ENCODE assay signal across 13 cellular contexts in genomic region chr12:92132282-92132681, GRCh38. TPM values are rescaled to one million over a fixed set of nuclear protein-coding genes. Genes with fewer than 3 reads are reported as not detected.
DNase-seq lines count a peak whose midpoint lies in the region; ATAC-seq and TF ChIP-seq lines count a peak whose summit lies in the region.
"Had no signal": no experiment of that assay in that cellular context is flagged by ENCODE, and none has a peak within 500 bp of the region (broad histone marks: within the 10 kb centered on the region; RNA-seq: fewer than 3 reads in every experiment).

No MANE protein-coding gene starts in this region.

- 86 to 88% methylated on average over 1 of the region's 1 CpG for WGBS in gastroesophageal sphincter (ENCODE audit: low coverage in 1 of 2), 2 donors

- H3K27me3 Mint-ChIP-seq in activated naive CD4-positive, alpha-beta T cell treated with anti-CD3 and anti-CD28 coated beads, Interleukin-2, amount 10 ng/mL, durations not matched to agents 7 days and 5 days = no peaks in the 10 kb centered on the region
- no peaks in the 10 kb centered on the region for H3K27me3 Mint-ChIP-seq in stimulated activated naive B cell treated with anti-CD40 and anti-IgM and Interleukin-4, amounts not matched to agents 10 μg/mL and 1 μg/mL and 100 μg/mL, for 72 hours

- no peak overlapping the region for H3K4me3 ChIP-seq in gastroesophageal sphincter
- H3K4me3 ChIP-seq: SJSA1 had no signal

- peak overlapping the region; percentile 91 for H3K27ac Mint-ChIP-seq in activated naive CD4-positive, alpha-beta T cell treated with anti-CD3 and anti-CD28 coated beads, Interleukin-2, amount 10 ng/mL, durations not matched to agents 7 days and 5 days
- peak overlapping the region; percentile 82 for H3K27ac Mint-ChIP-seq in stimulated activated naive B cell treated with anti-CD40 and anti-IgM and Interleukin-4, amounts not matched to agents 10 μg/mL and 1 μg/mL and 100 μg/mL, for 72 hours

- no peak for TF ChIP-seq POLR2A in gastroesophageal sphincter (IDR thresholded peaks at IDR 0.05)

- peak overlapping the region; percentile 65 for H3K4me3 Mint-ChIP-seq in activated naive CD4-positive, alpha-beta T cell treated with anti-CD3 and anti-CD28 coated beads, Interleukin-2, amount 10 ng/mL, durations not matched to agents 7 days and 5 days
- peak overlapping the region; percentile 50 to 52 for H3K4me3 Mint-ChIP-seq in stimulated activated naive B cell treated with anti-CD40 and anti-IgM and Interleukin-4, amounts not matched to agents 10 μg/mL and 1 μg/mL and 100 μg/mL, for 72 hours

- CTCF ChIA-PET in activated naive CD4-positive, alpha-beta T cell treated with anti-CD3 and anti-CD28 coated beads, Interleukin-2, amount 10 ng/mL, durations not matched to agents 7 days and 5 days (lab: Charles Lee) = interaction anchor here (1.2 to 4.5 kb wide), 3 partner anchors 11 to 255 kb away, joined by 3 to 19 read pairs (median 4); no protein-coding TSS in a partner anchor

- TF ChIP-seq EP300 in gastroesophageal sphincter (IDR thresholded peaks at IDR 0.05) = no peak

- H3K27ac ChIP-seq in gastroesophageal sphincter = no peak overlapping the region
- H3K27ac ChIP-seq: SJSA1 had no signal

- no peak for ATAC-seq in stimulated activated naive B cell treated with anti-CD40 and anti-IgM and Interleukin-4, amounts not matched to agents 10 μg/mL and 1 μg/mL and 100 μg/mL, for 72 hours (replicated peaks)
- ATAC-seq in HG03108 (IDR thresholded peaks at IDR 0.05; ENCODE audit: unreplicated experiment) = no peak
- no peak for ATAC-seq in gastroesophageal sphincter

- TF ChIP-seq CTCF in gastroesophageal sphincter (IDR thresholded peaks at IDR 0.05) = no peak

- no peaks in the 10 kb centered on the region for H3K9me3 ChIP-seq in gastroesophageal sphincter
- H3K9me3 ChIP-seq: SJSA1 had no signal

- H3K4me1 Mint-ChIP-seq in activated naive CD4-positive, alpha-beta T cell treated with anti-CD3 and anti-CD28 coated beads, Interleukin-2, amount 10 ng/mL, durations not matched to agents 7 days and 5 days = peaks cover 90% of the 10 kb centered on the region
- peaks cover 60 to 92% of the 10 kb centered on the region in 2 donors for H3K4me1 Mint-ChIP-seq in stimulated activated naive B cell treated with anti-CD40 and anti-IgM and Interleukin-4, amounts not matched to agents 10 μg/mL and 1 μg/mL and 100 μg/mL, for 72 hours

- peak; percentile 43 for DNase-seq in activated naive CD4-positive, alpha-beta T cell treated with anti-CD3 and anti-CD28 coated beads, Interleukin-2, amount 10 ng/mL, durations not matched to agents 7 days and 5 days
- no peak for DNase-seq in activated naive CD4-positive, alpha-beta T cell treated with anti-CD3 and anti-CD28 coated beads, Interleukin-2, amount 50 U/mL, for 16 hours
- DNase-seq in NAMALWA (ENCODE audit: low spot score) (peak; percentile 28), cerebellar cortex (ENCODE audit: low spot score) (peak; percentile 26), NCI-H1436 treated with DMSO at 0.1 percent for 48 hours (lab: John Stamatoyannopoulos, UW) (no peak)
- no peak for DNase-seq in stimulated activated naive B cell treated with anti-CD40 and anti-IgM and Interleukin-4, amounts not matched to agents 10 μg/mL and 1 μg/mL and 100 μg/mL, for 72 hours
- DNase-seq: aorta, NCI-H1092, NCI-H526 treated with DMSO at 0.1 percent for 48 hours, retina had no signal

- peaks cover 0 to 9% of the 10 kb centered on the region in 2 donors for H3K36me3 ChIP-seq in gastroesophageal sphincter

- H3K4me1 ChIP-seq in gastroesophageal sphincter = peaks cover 22 to 72% (median 22%) of the 10 kb centered on the region in 3 donors

- H3K27me3 ChIP-seq in gastroesophageal sphincter = no peaks in the 10 kb centered on the region
- H3K27me3 ChIP-seq: SJSA1 had no signal

- no peaks in the 10 kb centered on the region for H3K9me3 Mint-ChIP-seq in activated naive CD4-positive, alpha-beta T cell treated with anti-CD3 and anti-CD28 coated beads, Interleukin-2, amount 10 ng/mL, durations not matched to agents 7 days and 5 days
- H3K9me3 Mint-ChIP-seq in stimulated activated naive B cell treated with anti-CD40 and anti-IgM and Interleukin-4, amounts not matched to agents 10 μg/mL and 1 μg/mL and 100 μg/mL, for 72 hours = no peaks in the 10 kb centered on the region

- peaks cover 59% of the 10 kb centered on the region for H3K36me3 Mint-ChIP-seq in activated naive CD4-positive, alpha-beta T cell treated with anti-CD3 and anti-CD28 coated beads, Interleukin-2, amount 10 ng/mL, durations not matched to agents 7 days and 5 days
- peaks cover 60 to 77% of the 10 kb centered on the region in 2 donors for H3K36me3 Mint-ChIP-seq in stimulated activated naive B cell treated with anti-CD40 and anti-IgM and Interleukin-4, amounts not matched to agents 10 μg/mL and 1 μg/mL and 100 μg/mL, for 72 hours

RNA-seq across cellular contexts. Expression of gene BTG1, which starts 13.4 kb away (rescaled TPM):
- 10 to 100 TPM; 33.7 to 46.1 (median 42.7) TPM for total RNA-seq in gastroesophageal sphincter

Comparison
In these comparisons a context has a peak if more than half of its experiments do, and no peak if none do; other contexts are left out.
1. DNase-seq: peak in activated naive CD4-positive, alpha-beta T cell treated with anti-CD3 and anti-CD28 coated beads, Interleukin-2, amount 10 ng/mL, durations not matched to agents 7 days and 5 days (single experiment), NAMALWA (single experiment) and cerebellar cortex (single experiment); none in activated naive CD4-positive, alpha-beta T cell treated with anti-CD3 and anti-CD28 coated beads, Interleukin-2, amount 50 U/mL, for 16 hours (single experiment), stimulated activated naive B cell treated with anti-CD40 and anti-IgM and Interleukin-4, amounts not matched to agents 10 μg/mL and 1 μg/mL and 100 μg/mL, for 72 hours (single experiment) and NCI-H1436 treated with DMSO at 0.1 percent for 48 hours (single experiment).